Comparison of ENCODE assay signal across 10 cellular contexts in genomic region chr5:95883185-95884020, GRCh38.
DNase-seq lines count a peak whose midpoint lies in the region; ATAC-seq, FAIRE-seq and TF ChIP-seq lines count a peak whose summit lies in the region.
"Had no signal": no experiment of that assay in that cellular context is flagged by ENCODE, and none has a peak within 500 bp of the region (broad histone marks: within the 10 kb centered on the region; RNA-seq: fewer than 3 reads in every experiment).

No MANE protein-coding gene starts in this region.

- in situ Hi-C loops in ACHN (cut with HindIII; ENCODE audit: low pct_ligation_motif_present, low pct_unique_long_range_greater_than_20kb, low sequenced_read_pairs), result no loop called here

- WGBS in small intestine, 3 donors, result 76 to 85% (median 80%) methylated on average over 4 of the region's 4 CpGs

- H3K27me3 Mint-ChIP-seq in glutamatergic neuron (ENCODE audit: unreplicated experiment) (peaks cover 6% of the 10 kb centered on the region), nephron progenitor cell (ENCODE audit: low read depth, poor library complexity) (peaks cover 3% of the 10 kb centered on the region)

- no peak for TF ChIP-seq CTCF in GM12865 (IDR thresholded peaks at IDR 0.05; ENCODE audit: insufficient read depth, low read depth, low read length, missing control alignments)
- TF ChIP-seq CTCF in glutamatergic neuron (IDR thresholded peaks at IDR 0.05; ENCODE audit: partially characterized antibody, unreplicated experiment), result no peak
- no peak for TF ChIP-seq CTCF in nephron progenitor cell (IDR thresholded peaks at IDR 0.05)

- DNase-seq in GM12865 (ENCODE audit: low read depth) (peak; percentile 72), glutamatergic neuron (no peak), DMS 273 (lab: John Stamatoyannopoulos, UW; ENCODE audit: unreplicated experiment) (no peak), nephron progenitor cell (no peak), small intestine (no peak), ACHN (no peak)
- DNase-seq: activated CD4-positive, alpha-beta T cell treated with anti-CD3 and anti-CD28 coated beads, Interleukin-2, amount 50 U/mL, for 1 hour had no signal

- H3K4me3 Mint-ChIP-seq in glutamatergic neuron (ENCODE audit: unreplicated experiment), result no peak overlapping the region
- H3K4me3 Mint-ChIP-seq in nephron progenitor cell, result no peak overlapping the region

- H3K4me1 Mint-ChIP-seq in glutamatergic neuron (ENCODE audit: low read depth, unreplicated experiment) (peaks cover 20% of the 10 kb centered on the region), nephron progenitor cell (peaks cover 29% of the 10 kb centered on the region)

- peak; percentile 55 for ATAC-seq in GM21447 (IDR thresholded peaks at IDR 0.05; ENCODE audit: unreplicated experiment)
- peak; percentile 53 for ATAC-seq in HG03378 (IDR thresholded peaks at IDR 0.05; ENCODE audit: unreplicated experiment)

- H3K36me3 Mint-ChIP-seq in glutamatergic neuron (ENCODE audit: unreplicated experiment) (no peaks in the 10 kb centered on the region), nephron progenitor cell (ENCODE audit: low read depth) (peaks cover 16% of the 10 kb centered on the region)

- H3K9me3 Mint-ChIP-seq in glutamatergic neuron (ENCODE audit: unreplicated experiment) (peaks cover 5% of the 10 kb centered on the region), nephron progenitor cell (no peaks in the 10 kb centered on the region)

- peaks cover 0 to 7% of the 10 kb centered on the region in 2 donors for H3K4me1 ChIP-seq in small intestine (ENCODE audit: control insufficient read depth in 2 of 2, insufficient read depth in 1 of 2, low read depth in 1 of 2, low read length in 1 of 2)

- no peak for FAIRE-seq in small intestine (lab: Jason Lieb, UNC)

- H3K27me3 ChIP-seq in small intestine (ENCODE audit: control insufficient read depth in 2 of 2, insufficient read depth in 2 of 2, low read length in 2 of 2), result no peaks in the 10 kb centered on the region

- no peak overlapping the region for H3K27ac ChIP-seq in small intestine (ENCODE audit: low read depth in 1 of 2, low read length in 1 of 2)
- H3K27ac ChIP-seq: thoracic aorta had no signal

- H3K4me3 ChIP-seq in GM12865 (ENCODE audit: low read depth, low read length), result no peak overlapping the region
- no peak overlapping the region for H3K4me3 ChIP-seq in small intestine (ENCODE audit: low read depth in 1 of 2, low read length in 2 of 2)
- H3K4me3 ChIP-seq: thoracic aorta had no signal

- H3K27ac Mint-ChIP-seq in glutamatergic neuron (ENCODE audit: unreplicated experiment) (peak overlapping the region; percentile 49), nephron progenitor cell (no peak overlapping the region)

- no peaks in the 10 kb centered on the region for H3K9me3 ChIP-seq in small intestine (ENCODE audit: control insufficient read depth, low read depth)
- H3K9me3 ChIP-seq: thoracic aorta had no signal

- H3K36me3 ChIP-seq in small intestine (ENCODE audit: control insufficient read depth in 2 of 2, insufficient read depth in 2 of 2, low read length in 2 of 2), result no peaks in the 10 kb centered on the region
